Comparison of ENCODE assay signal across 15 cellular contexts in genomic region chr3:132255041-132255745, GRCh38.
DNase-seq lines count a peak whose midpoint lies in the region; ATAC-seq, FAIRE-seq and TF ChIP-seq lines count a peak whose summit lies in the region.
"Had no signal": no experiment of that assay in that cellular context is flagged by ENCODE, and none has a peak within 500 bp of the region (broad histone marks: within the 10 kb centered on the region; RNA-seq: fewer than 3 reads in every experiment).

No MANE protein-coding gene starts in this region.

- no peak overlapping the region for H3K4me3 ChIP-seq in H1 (ENCODE audit: extremely low read depth in 1 of 4, insufficient read depth in 2 of 4, low read depth in 3 of 4, low read length in 4 of 4)
- H3K4me3 ChIP-seq: upper lobe of left lung had no signal

- H3K79me1 ChIP-seq in H1 (ENCODE audit: low read depth, low read length) = no peaks in the 10 kb centered on the region

- H3K27ac ChIP-seq in H1 (ENCODE audit: low read depth, low read length) = no peak overlapping the region
- H3K27ac ChIP-seq: upper lobe of left lung had no signal

- H2BK5ac ChIP-seq in H1 (ENCODE audit: low read depth, low read length) = no peak overlapping the region

- POLR2A ChIA-PET in H1 (lab: Charles Lee; ENCODE audit: partially characterized antibody) = no interaction called here

- DNase-seq in Ammon's horn (ENCODE audit: low spot score) (peak; percentile 27), M059J (ENCODE audit: low read depth) (peak; percentile 38), H1 (ENCODE audit: low read depth in 1 of 2, low spot score in 2 of 2) (no peak), myocyte (ENCODE audit: low read depth) (peak; percentile 50), DMS153 treated with DMSO at 0.1 percent for 48 hours (lab: John Stamatoyannopoulos, UW; ENCODE audit: unreplicated experiment) (no peak), COLO668 (lab: John Stamatoyannopoulos, UW; ENCODE audit: unreplicated experiment) (no peak)
- DNase-seq: activated CD8-positive, alpha-beta T cell treated with anti-CD3 and anti-CD28 coated beads, Interleukin-2, amount 10 ng/mL, durations not matched to agents 7 days and 5 days; DMS 273 treated with DMSO at 0.1 percent for 48 hours; naive thymus-derived CD4-positive, alpha-beta T cell; NCI-H2171 treated with DMSO at 0.1 percent for 48 hours; stimulated activated CD4-positive, alpha-beta T cell treated with anti-CD3 and anti-CD28 coated beads, Interleukin-4, amount 100 ng/mL, for 4 hours; upper lobe of left lung had no signal

- H3K36me3 ChIP-seq in H1 (ENCODE audit: control insufficient read depth in 2 of 4, insufficient read depth in 4 of 4, low read length in 3 of 4) = no peaks in the 10 kb centered on the region
- H3K36me3 ChIP-seq: upper lobe of left lung had no signal

- no peak overlapping the region for H2BK12ac ChIP-seq in H1 (ENCODE audit: low read depth, low read length)

- H4K20me1 ChIP-seq in H1 (replicated peaks in 1 of 2; ENCODE audit: control insufficient read depth in 1 of 2, insufficient read depth in 2 of 2, low read length in 2 of 2) = no peaks in the 10 kb centered on the region

- CTCF ChIA-PET in H1 (lab: Charles Lee; ENCODE audit: partially characterized antibody) = interaction anchor here (0.8 to 8.5 kb wide), 10 partner anchors 9 to 217 kb away, joined by 3 to 226 read pairs (median 4); no protein-coding TSS in a partner anchor

- H3K23ac ChIP-seq in H1 (ENCODE audit: insufficient read length) = no peak overlapping the region

- H4K91ac ChIP-seq in H1 (replicated peaks; ENCODE audit: insufficient read length, low read length) = no peak overlapping the region

- H3K56ac ChIP-seq in H1 (replicated peaks; ENCODE audit: insufficient read length, low read depth, low read length) = no peak overlapping the region

- H3K9me3 ChIP-seq in H1 (ENCODE audit: insufficient read depth in 2 of 2, low read depth in 1 of 2, low read length in 1 of 2) = no peaks in the 10 kb centered on the region
- H3K9me3 ChIP-seq: upper lobe of left lung had no signal

- TF ChIP-seq CTCF in H1 (IDR thresholded peaks at IDR 0.05; ENCODE audit: control extremely low read depth in 1 of 3, insufficient read depth in 1 of 3, low read depth in 1 of 3, low read length in 3 of 3) = no peak

- no peak overlapping the region for H4K5ac ChIP-seq in H1 (ENCODE audit: insufficient read length, low read depth, low read length)

- H2BK120ac ChIP-seq in H1 (replicated peaks; ENCODE audit: low read depth, low read length) = no peak overlapping the region

- H3K14ac ChIP-seq in H1 (ENCODE audit: insufficient read length) = no peak overlapping the region

- H3K79me2 ChIP-seq in H1 (ENCODE audit: control insufficient read depth in 1 of 2, insufficient read depth in 2 of 2, low read length in 2 of 2) = no peaks in the 10 kb centered on the region

- 0 out of 7 replicates have a peak, but pooled peaks cover 0 to 5% (median 0%) of the 10 kb centered on the region in 4 experiments for H3K4me1 ChIP-seq in H1 (replicated peaks in 1 of 4; ENCODE audit: control insufficient read depth in 3 of 4, insufficient read depth in 4 of 4, low read length in 3 of 4)

- FAIRE-seq in H1 (lab: Jason Lieb, UNC) = peak; percentile 19

- no peaks in the 10 kb centered on the region for H3K23me2 ChIP-seq in H1 (ENCODE audit: low read depth, low read length)

- H3K18ac ChIP-seq in H1 (ENCODE audit: extremely low read depth, low read length) = no peak overlapping the region

- ATAC-seq in GM21619 (IDR thresholded peaks at IDR 0.05; ENCODE audit: unreplicated experiment) (no peak), HG03039 (IDR thresholded peaks at IDR 0.05; ENCODE audit: unreplicated experiment) (no peak)
- ATAC-seq: activated CD8-positive, alpha-beta T cell treated with anti-CD3 and anti-CD28 coated beads, Interleukin-2, amount 10 ng/mL, durations not matched to agents 7 days and 5 days; naive thymus-derived CD4-positive, alpha-beta T cell; SK-N-SH treated with all-trans-retinoic acid at 6 μM for 48 hours had no signal

- H2BK15ac ChIP-seq in H1 (ENCODE audit: low read length) = no peak overlapping the region

- no peaks in the 10 kb centered on the region for H3K27me3 ChIP-seq in H1 (replicated peaks in 1 of 4; ENCODE audit: control insufficient read depth in 3 of 4, extremely low read depth in 1 of 4, insufficient read depth in 3 of 4, low read length in 3 of 4)
- H3K27me3 ChIP-seq: upper lobe of left lung had no signal

- no peak for TF ChIP-seq EP300 in H1 (IDR thresholded peaks at IDR 0.05; ENCODE audit: borderline replicate concordance in 1 of 2, low read depth in 2 of 2, low read length in 2 of 2)

- 0 out of 2 replicates have a peak overlapping the region, but pooled peaks have one; percentile 20 for H2AFZ ChIP-seq in H1 (ENCODE audit: low read length)

- no peak for TF ChIP-seq RAD21 in H1 (IDR thresholded peaks at IDR 0.05 in 1 of 2, conservative IDR thresholded peaks at IDR 0.05 in 1 of 2; ENCODE audit: low read depth in 2 of 2, low read length in 2 of 2)

- H4K8ac ChIP-seq in H1 (ENCODE audit: extremely low read depth, insufficient read depth, low read length) = no peak overlapping the region

- H3K4ac ChIP-seq in H1 (replicated peaks; ENCODE audit: insufficient read length, low read depth, low read length) = no peak overlapping the region

- H3K9ac ChIP-seq in H1 (replicated peaks in 1 of 4; ENCODE audit: extremely low read depth in 1 of 4, low read depth in 3 of 4, low read length in 3 of 4) = no peak overlapping the region

- H3K4me2 ChIP-seq in H1 (ENCODE audit: insufficient read depth in 1 of 2, low read depth in 2 of 2, low read length in 2 of 2) = no peak overlapping the region

- 82% methylated on average over 5 of the region's 5 CpGs; no CpG with 5 or more reads in 1 of the 2 experiments for WGBS in H1 (ENCODE audit: extremely low coverage in 1 of 2, insufficient coverage in 1 of 2, insufficient read length in 1 of 2, insufficient replicate concordance in 2 of 2, low coverage in 1 of 2, low lambda C conversion rate in 2 of 2, missing lambda C conversion rate in 1 of 2), 2 experiments

- no peak overlapping the region for H2AK5ac ChIP-seq in H1 (ENCODE audit: low read depth, low read length)

- TF ChIP-seq POLR2A in H1 (IDR thresholded peaks at IDR 0.05; ENCODE audit: control extremely low read depth in 1 of 2, low read depth in 2 of 2, low read length in 2 of 2) = no peak

- H2BK20ac ChIP-seq in H1 (ENCODE audit: low read length) = no peak overlapping the region

TF ChIP-seq in H1, 55 proteins besides CTCF, POLR2A, EP300 and RAD21:
- TF ChIP-seq BACH1 (IDR thresholded peaks at IDR 0.05; ENCODE audit: low read length) (no peak), RNF2 (IDR thresholded peaks at IDR 0.05; ENCODE audit: borderline replicate concordance, low read depth, low read length, missing control alignments, poor library complexity, severe bottlenecking) (no peak), CHD1 (IDR thresholded peaks at IDR 0.05; ENCODE audit: low read depth, low read length) (no peak)

Comparison
In these comparisons a context has a peak if more than half of its experiments do, and no peak if none do; other contexts are left out.
1. DNase-seq: peak in Ammon's horn (single experiment), M059J (single experiment) and myocyte (single experiment); none in H1 (0 of 2), DMS153 treated with DMSO at 0.1 percent for 48 hours (single experiment) and COLO668 (single experiment).